1 cellular context compared by ENCODE assay signal in genomic region chr6:37807656-37808055, GRCh38.
TF ChIP-seq lines count a peak whose summit lies in the region.

No MANE protein-coding gene starts in this region.

TF ChIP-seq in HepG2, 621 proteins besides CTCF, POLR2A, EP300 and RAD21:
- TF ChIP-seq, protein P1, sequence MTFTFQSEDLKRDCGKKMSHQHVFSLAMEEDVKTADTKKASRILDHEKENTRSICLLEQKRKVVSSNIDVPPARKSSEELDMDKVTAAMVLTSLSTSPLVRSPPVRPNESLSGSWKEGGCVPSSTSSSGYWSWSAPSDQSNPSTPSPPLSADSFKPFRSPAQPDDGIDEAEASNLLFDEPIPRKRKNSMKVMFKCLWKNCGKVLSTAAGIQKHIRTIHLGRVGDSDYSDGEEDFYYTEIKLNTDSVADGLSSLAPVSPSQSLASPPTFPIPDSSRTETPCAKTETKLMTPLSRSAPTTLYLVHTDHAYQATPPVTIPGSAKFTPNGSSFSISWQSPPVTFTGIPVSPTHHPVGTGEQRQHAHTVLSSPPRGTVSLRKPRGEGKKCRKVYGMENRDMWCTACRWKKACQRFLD (CRISPR knock-in tag; IDR thresholded peaks at IDR 0.05; ENCODE audit: borderline replicate concordance): no peak
- TF ChIP-seq, protein P2, sequence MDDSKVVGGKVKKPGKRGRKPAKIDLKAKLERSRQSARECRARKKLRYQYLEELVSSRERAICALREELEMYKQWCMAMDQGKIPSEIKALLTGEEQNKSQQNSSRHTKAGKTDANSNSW (CRISPR knock-in tag; IDR thresholded peaks at IDR 0.05; ENCODE audit: borderline replicate concordance): no peak
- no peak for TF ChIP-seq ZNF205 (CRISPR knock-in tag; IDR thresholded peaks at IDR 0.05)
- no peak for TF ChIP-seq PLSCR1 (CRISPR knock-in tag; IDR thresholded peaks at IDR 0.05; ENCODE audit: borderline replicate concordance)
- TF ChIP-seq, protein P3, sequence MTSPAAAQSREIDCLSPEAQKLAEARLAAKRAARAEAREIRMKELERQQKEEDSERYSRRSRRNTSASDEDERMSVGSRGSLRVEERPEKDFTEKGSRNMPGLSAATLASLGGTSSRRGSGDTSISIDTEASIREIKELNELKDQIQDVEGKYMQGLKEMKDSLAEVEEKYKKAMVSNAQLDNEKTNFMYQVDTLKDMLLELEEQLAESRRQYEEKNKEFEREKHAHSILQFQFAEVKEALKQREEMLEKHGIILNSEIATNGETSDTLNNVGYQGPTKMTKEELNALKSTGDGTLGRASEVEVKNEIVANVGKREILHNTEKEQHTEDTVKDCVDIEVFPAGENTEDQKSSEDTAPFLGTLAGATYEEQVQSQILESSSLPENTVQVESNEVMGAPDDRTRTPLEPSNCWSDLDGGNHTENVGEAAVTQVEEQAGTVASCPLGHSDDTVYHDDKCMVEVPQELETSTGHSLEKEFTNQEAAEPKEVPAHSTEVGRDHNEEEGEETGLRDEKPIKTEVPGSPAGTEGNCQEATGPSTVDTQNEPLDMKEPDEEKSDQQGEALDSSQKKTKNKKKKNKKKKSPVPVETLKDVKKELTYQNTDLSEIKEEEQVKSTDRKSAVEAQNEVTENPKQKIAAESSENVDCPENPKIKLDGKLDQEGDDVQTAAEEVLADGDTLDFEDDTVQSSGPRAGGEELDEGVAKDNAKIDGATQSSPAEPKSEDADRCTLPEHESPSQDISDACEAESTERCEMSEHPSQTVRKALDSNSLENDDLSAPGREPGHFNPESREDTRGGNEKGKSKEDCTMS (CRISPR knock-in tag; conservative IDR thresholded peaks at IDR 0.05): no peak
- TF ChIP-seq ZNF331 (CRISPR knock-in tag; IDR thresholded peaks at IDR 0.05): no peak
- no peak for TF ChIP-seq ZNF121 (CRISPR knock-in tag; IDR thresholded peaks at IDR 0.05)
- TF ChIP-seq ZFP36L1 (CRISPR knock-in tag; IDR thresholded peaks at IDR 0.05): no peak
- TF ChIP-seq GZF1 (CRISPR knock-in tag; IDR thresholded peaks at IDR 0.05): no peak
- no peak for TF ChIP-seq KDM5B (CRISPR knock-in tag; IDR thresholded peaks at IDR 0.05; ENCODE audit: borderline replicate concordance)
- TF ChIP-seq SNAI1 (CRISPR knock-in tag; IDR thresholded peaks at IDR 0.05; ENCODE audit: borderline replicate concordance): no peak
- no peak for TF ChIP-seq ZNF224 (CRISPR knock-in tag; IDR thresholded peaks at IDR 0.05)
- no peak for TF ChIP-seq ZNF644 (CRISPR knock-in tag; IDR thresholded peaks at IDR 0.05; ENCODE audit: low read depth)
- no peak for TF ChIP-seq THAP11 (CRISPR knock-in tag; IDR thresholded peaks at IDR 0.05)
- TF ChIP-seq ZNF879 (CRISPR knock-in tag; IDR thresholded peaks at IDR 0.05): no peak
- TF ChIP-seq ZNF83 (CRISPR knock-in tag; IDR thresholded peaks at IDR 0.05; ENCODE audit: borderline replicate concordance): no peak
